In genomic region chr18:3667255-3668137, GRCh38 we compare ENCODE assay signal across 1 cellular context.
A peak's percentile ranks its signal among the peaks of the same experiment; 100 is the strongest.
TF ChIP-seq lines count a peak whose summit lies in the region.

No MANE protein-coding gene starts in this region.

TF ChIP-seq in HepG2, 621 proteins besides CTCF, POLR2A, EP300 and RAD21 (continued from another document and continues in another):
- no peak for TF ChIP-seq ZNF562 (CRISPR knock-in tag; IDR thresholded peaks at IDR 0.05; ENCODE audit: borderline replicate concordance)
- TF ChIP-seq, protein P1, sequence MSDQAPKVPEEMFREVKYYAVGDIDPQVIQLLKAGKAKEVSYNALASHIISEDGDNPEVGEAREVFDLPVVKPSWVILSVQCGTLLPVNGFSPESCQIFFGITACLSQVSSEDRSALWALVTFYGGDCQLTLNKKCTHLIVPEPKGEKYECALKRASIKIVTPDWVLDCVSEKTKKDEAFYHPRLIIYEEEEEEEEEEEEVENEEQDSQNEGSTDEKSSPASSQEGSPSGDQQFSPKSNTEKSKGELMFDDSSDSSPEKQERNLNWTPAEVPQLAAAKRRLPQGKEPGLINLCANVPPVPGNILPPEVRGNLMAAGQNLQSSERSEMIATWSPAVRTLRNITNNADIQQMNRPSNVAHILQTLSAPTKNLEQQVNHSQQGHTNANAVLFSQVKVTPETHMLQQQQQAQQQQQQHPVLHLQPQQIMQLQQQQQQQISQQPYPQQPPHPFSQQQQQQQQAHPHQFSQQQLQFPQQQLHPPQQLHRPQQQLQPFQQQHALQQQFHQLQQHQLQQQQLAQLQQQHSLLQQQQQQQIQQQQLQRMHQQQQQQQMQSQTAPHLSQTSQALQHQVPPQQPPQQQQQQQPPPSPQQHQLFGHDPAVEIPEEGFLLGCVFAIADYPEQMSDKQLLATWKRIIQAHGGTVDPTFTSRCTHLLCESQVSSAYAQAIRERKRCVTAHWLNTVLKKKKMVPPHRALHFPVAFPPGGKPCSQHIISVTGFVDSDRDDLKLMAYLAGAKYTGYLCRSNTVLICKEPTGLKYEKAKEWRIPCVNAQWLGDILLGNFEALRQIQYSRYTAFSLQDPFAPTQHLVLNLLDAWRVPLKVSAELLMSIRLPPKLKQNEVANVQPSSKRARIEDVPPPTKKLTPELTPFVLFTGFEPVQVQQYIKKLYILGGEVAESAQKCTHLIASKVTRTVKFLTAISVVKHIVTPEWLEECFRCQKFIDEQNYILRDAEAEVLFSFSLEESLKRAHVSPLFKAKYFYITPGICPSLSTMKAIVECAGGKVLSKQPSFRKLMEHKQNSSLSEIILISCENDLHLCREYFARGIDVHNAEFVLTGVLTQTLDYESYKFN (CRISPR knock-in tag; conservative IDR thresholded peaks at IDR 0.05): peak; percentile 46; the same call in 1 of the 2 replicates
- TF ChIP-seq TFDP2 (CRISPR knock-in tag; IDR thresholded peaks at IDR 0.05): no peak
- no peak for TF ChIP-seq STAG1 (CRISPR knock-in tag; IDR thresholded peaks at IDR 0.05)
- TF ChIP-seq, protein P2, sequence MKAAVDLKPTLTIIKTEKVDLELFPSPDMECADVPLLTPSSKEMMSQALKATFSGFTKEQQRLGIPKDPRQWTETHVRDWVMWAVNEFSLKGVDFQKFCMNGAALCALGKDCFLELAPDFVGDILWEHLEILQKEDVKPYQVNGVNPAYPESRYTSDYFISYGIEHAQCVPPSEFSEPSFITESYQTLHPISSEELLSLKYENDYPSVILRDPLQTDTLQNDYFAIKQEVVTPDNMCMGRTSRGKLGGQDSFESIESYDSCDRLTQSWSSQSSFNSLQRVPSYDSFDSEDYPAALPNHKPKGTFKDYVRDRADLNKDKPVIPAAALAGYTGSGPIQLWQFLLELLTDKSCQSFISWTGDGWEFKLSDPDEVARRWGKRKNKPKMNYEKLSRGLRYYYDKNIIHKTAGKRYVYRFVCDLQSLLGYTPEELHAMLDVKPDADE (CRISPR knock-in tag; IDR thresholded peaks at IDR 0.05): no peak
- TF ChIP-seq THYN1 (CRISPR knock-in tag; IDR thresholded peaks at IDR 0.05; ENCODE audit: borderline replicate concordance, low read depth): no peak
- no peak for TF ChIP-seq KAT2B (IDR thresholded peaks at IDR 0.05; ENCODE audit: borderline replicate concordance, low read depth, low read length)
- TF ChIP-seq SIX4 (CRISPR knock-in tag; IDR thresholded peaks at IDR 0.05): peak; percentile 34; the same call in 1 of the 2 replicates
- TF ChIP-seq ZNF101 (CRISPR knock-in tag; IDR thresholded peaks at IDR 0.05; ENCODE audit: borderline replicate concordance, low read depth): no peak
- no peak for TF ChIP-seq EED (CRISPR knock-in tag; IDR thresholded peaks at IDR 0.05)
- no peak for TF ChIP-seq RBFOX2 (IDR thresholded peaks at IDR 0.05; ENCODE audit: low read depth, low read length)
- no peak for TF ChIP-seq MAZ (IDR thresholded peaks at IDR 0.05; ENCODE audit: borderline replicate concordance, low read depth, low read length)
- TF ChIP-seq MAZ (CRISPR knock-in tag; IDR thresholded peaks at IDR 0.05; ENCODE audit: low read depth): no peak
- TF ChIP-seq ZFP36L1 (CRISPR knock-in tag; IDR thresholded peaks at IDR 0.05): no peak
- TF ChIP-seq PLRG1 (conservative IDR thresholded peaks at IDR 0.05): no peak
- no peak for TF ChIP-seq ZNF766 (CRISPR knock-in tag; IDR thresholded peaks at IDR 0.05; ENCODE audit: borderline replicate concordance)
- no peak for TF ChIP-seq ZNF550 (CRISPR knock-in tag; IDR thresholded peaks at IDR 0.05; ENCODE audit: borderline replicate concordance)
- no peak for TF ChIP-seq JDP2 (CRISPR knock-in tag; IDR thresholded peaks at IDR 0.05; ENCODE audit: borderline replicate concordance)
- no peak for TF ChIP-seq PRMT3 (CRISPR knock-in tag; IDR thresholded peaks at IDR 0.05; ENCODE audit: borderline replicate concordance, low read depth)
- no peak for TF ChIP-seq SALL2 (CRISPR knock-in tag; IDR thresholded peaks at IDR 0.05)
- no peak for TF ChIP-seq ZNF709 (CRISPR knock-in tag; IDR thresholded peaks at IDR 0.05)
- TF ChIP-seq FLYWCH1 (CRISPR knock-in tag; IDR thresholded peaks at IDR 0.05): no peak
- no peak for TF ChIP-seq TARDBP (CRISPR knock-in tag; IDR thresholded peaks at IDR 0.05)
- TF ChIP-seq TEAD3 (CRISPR knock-in tag; optimal IDR thresholded peaks at IDR 0.05; ENCODE audit: borderline replicate concordance): no peak
- TF ChIP-seq, protein P3, sequence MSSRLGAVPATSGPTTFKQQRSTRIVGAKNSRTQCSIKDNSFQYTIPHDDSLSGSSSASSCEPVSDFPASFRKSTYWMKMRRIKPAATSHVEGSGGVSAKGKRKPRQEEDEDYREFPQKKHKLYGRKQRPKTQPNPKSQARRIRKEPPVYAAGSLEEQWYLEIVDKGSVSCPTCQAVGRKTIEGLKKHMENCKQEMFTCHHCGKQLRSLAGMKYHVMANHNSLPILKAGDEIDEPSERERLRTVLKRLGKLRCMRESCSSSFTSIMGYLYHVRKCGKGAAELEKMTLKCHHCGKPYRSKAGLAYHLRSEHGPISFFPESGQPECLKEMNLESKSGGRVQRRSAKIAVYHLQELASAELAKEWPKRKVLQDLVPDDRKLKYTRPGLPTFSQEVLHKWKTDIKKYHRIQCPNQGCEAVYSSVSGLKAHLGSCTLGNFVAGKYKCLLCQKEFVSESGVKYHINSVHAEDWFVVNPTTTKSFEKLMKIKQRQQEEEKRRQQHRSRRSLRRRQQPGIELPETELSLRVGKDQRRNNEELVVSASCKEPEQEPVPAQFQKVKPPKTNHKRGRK (CRISPR knock-in tag; IDR thresholded peaks at IDR 0.05): no peak
- peak; percentile 37; the same call in 1 of the 2 replicates for TF ChIP-seq FOXA3 (CRISPR knock-in tag; IDR thresholded peaks at IDR 0.05)
- TF ChIP-seq MEIS2 (CRISPR knock-in tag; IDR thresholded peaks at IDR 0.05): no peak
- no peak for TF ChIP-seq NRL (CRISPR knock-in tag; IDR thresholded peaks at IDR 0.05; ENCODE audit: borderline replicate concordance)
- TF ChIP-seq MEF2D (CRISPR knock-in tag; IDR thresholded peaks at IDR 0.05): no peak
- TF ChIP-seq, protein P4, sequence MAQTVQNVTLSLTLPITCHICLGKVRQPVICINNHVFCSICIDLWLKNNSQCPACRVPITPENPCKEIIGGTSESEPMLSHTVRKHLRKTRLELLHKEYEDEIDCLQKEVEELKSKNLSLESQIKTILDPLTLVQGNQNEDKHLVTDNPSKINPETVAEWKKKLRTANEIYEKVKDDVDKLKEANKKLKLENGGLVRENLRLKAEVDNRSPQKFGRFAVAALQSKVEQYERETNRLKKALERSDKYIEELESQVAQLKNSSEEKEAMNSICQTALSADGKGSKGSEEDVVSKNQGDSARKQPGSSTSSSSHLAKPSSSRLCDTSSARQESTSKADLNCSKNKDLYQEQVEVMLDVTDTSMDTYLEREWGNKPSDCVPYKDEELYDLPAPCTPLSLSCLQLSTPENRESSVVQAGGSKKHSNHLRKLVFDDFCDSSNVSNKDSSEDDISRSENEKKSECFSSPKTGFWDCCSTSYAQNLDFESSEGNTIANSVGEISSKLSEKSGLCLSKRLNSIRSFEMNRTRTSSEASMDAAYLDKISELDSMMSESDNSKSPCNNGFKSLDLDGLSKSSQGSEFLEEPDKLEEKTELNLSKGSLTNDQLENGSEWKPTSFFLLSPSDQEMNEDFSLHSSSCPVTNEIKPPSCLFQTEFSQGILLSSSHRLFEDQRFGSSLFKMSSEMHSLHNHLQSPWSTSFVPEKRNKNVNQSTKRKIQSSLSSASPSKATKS (CRISPR knock-in tag; IDR thresholded peaks at IDR 0.05): no peak
- TF ChIP-seq, protein P5, sequence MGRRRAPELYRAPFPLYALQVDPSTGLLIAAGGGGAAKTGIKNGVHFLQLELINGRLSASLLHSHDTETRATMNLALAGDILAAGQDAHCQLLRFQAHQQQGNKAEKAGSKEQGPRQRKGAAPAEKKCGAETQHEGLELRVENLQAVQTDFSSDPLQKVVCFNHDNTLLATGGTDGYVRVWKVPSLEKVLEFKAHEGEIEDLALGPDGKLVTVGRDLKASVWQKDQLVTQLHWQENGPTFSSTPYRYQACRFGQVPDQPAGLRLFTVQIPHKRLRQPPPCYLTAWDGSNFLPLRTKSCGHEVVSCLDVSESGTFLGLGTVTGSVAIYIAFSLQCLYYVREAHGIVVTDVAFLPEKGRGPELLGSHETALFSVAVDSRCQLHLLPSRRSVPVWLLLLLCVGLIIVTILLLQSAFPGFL (CRISPR knock-in tag; IDR thresholded peaks at IDR 0.05): no peak
- no peak for TF ChIP-seq NFKB2 (CRISPR knock-in tag; IDR thresholded peaks at IDR 0.05; ENCODE audit: borderline replicate concordance)
- peak; percentile 42; the same call in 1 of the 2 replicates for TF ChIP-seq MED13 (CRISPR knock-in tag; IDR thresholded peaks at IDR 0.05)
- no peak for TF ChIP-seq FOXP1 (IDR thresholded peaks at IDR 0.05)
- peak; percentile 50; the same call in 1 of the 2 replicates for TF ChIP-seq FOXP1 (CRISPR knock-in tag; IDR thresholded peaks at IDR 0.05)
- TF ChIP-seq MBNL3 (CRISPR knock-in tag; conservative IDR thresholded peaks at IDR 0.05): no peak
- TF ChIP-seq PCBP1 (IDR thresholded peaks at IDR 0.05; ENCODE audit: borderline replicate concordance, low read depth, low read length): no peak
- TF ChIP-seq ZNF354B (CRISPR knock-in tag; IDR thresholded peaks at IDR 0.05): no peak
- no peak for TF ChIP-seq ZNF710 (CRISPR knock-in tag; IDR thresholded peaks at IDR 0.05; ENCODE audit: borderline replicate concordance)
- no peak for TF ChIP-seq ZFAT (CRISPR knock-in tag; conservative IDR thresholded peaks at IDR 0.05)
- TF ChIP-seq ZNF296 (CRISPR knock-in tag; conservative IDR thresholded peaks at IDR 0.05): no peak
- TF ChIP-seq KLF13 (CRISPR knock-in tag; IDR thresholded peaks at IDR 0.05): no peak
- TF ChIP-seq ZNF883 (CRISPR knock-in tag; IDR thresholded peaks at IDR 0.05; ENCODE audit: not compliant biosample characterization): no peak
- peak; percentile 48; the same call in 1 of the 2 replicates for TF ChIP-seq ISL2 (CRISPR knock-in tag; IDR thresholded peaks at IDR 0.05)
- TF ChIP-seq ZNF558 (CRISPR knock-in tag; IDR thresholded peaks at IDR 0.05; ENCODE audit: borderline replicate concordance): no peak
- TF ChIP-seq HNRNPH1 (optimal IDR thresholded peaks at IDR 0.05; ENCODE audit: low read depth, low read length): no peak
- TF ChIP-seq GZF1 (CRISPR knock-in tag; IDR thresholded peaks at IDR 0.05): no peak
- TF ChIP-seq SOX5 (CRISPR knock-in tag; IDR thresholded peaks at IDR 0.05; ENCODE audit: borderline replicate concordance): peak; percentile 40; the same call in 1 of the 2 replicates
- no peak for TF ChIP-seq TRIM24 (CRISPR knock-in tag; IDR thresholded peaks at IDR 0.05)
- no peak for TF ChIP-seq ZNF572 (CRISPR knock-in tag; IDR thresholded peaks at IDR 0.05)
- TF ChIP-seq NFE2L2 (IDR thresholded peaks at IDR 0.05; ENCODE audit: low read length): no peak
- TF ChIP-seq ZNF772 (CRISPR knock-in tag; IDR thresholded peaks at IDR 0.05): no peak
- TF ChIP-seq ZNF546 (CRISPR knock-in tag; conservative IDR thresholded peaks at IDR 0.05): no peak
- TF ChIP-seq PAWR (CRISPR knock-in tag; IDR thresholded peaks at IDR 0.05; ENCODE audit: borderline replicate concordance): no peak
- TF ChIP-seq ZNF816 (CRISPR knock-in tag; IDR thresholded peaks at IDR 0.05; ENCODE audit: borderline replicate concordance): no peak
- TF ChIP-seq SOX13 (IDR thresholded peaks at IDR 0.05): no peak
- TF ChIP-seq SOX13 (CRISPR knock-in tag; conservative IDR thresholded peaks at IDR 0.05 in 1 of 2, IDR thresholded peaks at IDR 0.05 in 1 of 2): peak in 1 of 2 experiments; percentile 78; a peak in 2 of 4 replicates
- TF ChIP-seq ZBTB4 (CRISPR knock-in tag; IDR thresholded peaks at IDR 0.05; ENCODE audit: borderline replicate concordance): no peak
- TF ChIP-seq ZFP1 (CRISPR knock-in tag; IDR thresholded peaks at IDR 0.05): no peak
- no peak for TF ChIP-seq ZNF616 (CRISPR knock-in tag; IDR thresholded peaks at IDR 0.05; ENCODE audit: low read depth)
- no peak for TF ChIP-seq SMAD9 (CRISPR knock-in tag; IDR thresholded peaks at IDR 0.05)
- no peak for TF ChIP-seq ARID2 (CRISPR knock-in tag; IDR thresholded peaks at IDR 0.05; ENCODE audit: borderline replicate concordance)
